In the genomic region with DNA sequence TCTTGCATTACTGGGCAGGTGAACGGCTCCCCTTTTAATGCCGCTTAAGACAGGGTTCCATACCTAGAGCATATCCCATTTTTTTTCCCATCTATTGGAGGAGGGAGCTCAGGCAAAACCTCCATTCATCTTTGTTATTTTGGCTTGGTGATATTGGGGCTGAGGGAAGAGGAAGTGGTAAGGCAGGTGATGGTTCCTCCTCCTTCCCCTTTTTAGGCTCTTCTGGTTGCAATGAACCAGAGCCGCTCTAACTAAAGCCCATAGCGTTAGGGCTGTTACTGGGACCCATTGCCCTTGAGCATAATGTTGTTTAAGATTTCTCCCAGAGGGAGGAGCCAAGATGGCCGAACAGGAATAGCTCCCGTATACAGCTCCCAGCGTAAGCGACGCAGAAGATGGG, we compare ENCODE assay signal across 18 cellular contexts. TPM values are rescaled to one million over a fixed set of nuclear protein-coding genes. Genes with fewer than 3 reads are reported as not detected.
A peak's percentile ranks its signal among the peaks of the same experiment; 100 is the strongest.
DNase-seq lines count a peak whose midpoint lies in the region; ATAC-seq and TF ChIP-seq lines count a peak whose summit lies in the region.
"Had no signal": no experiment of that assay in that cellular context is flagged by ENCODE, and none has a peak within 500 bp of the region (broad histone marks: within the 10 kb centered on the region; RNA-seq: fewer than 3 reads in every experiment).

No MANE protein-coding gene starts in this region.

- H3K36me3 ChIP-seq in A673 (ENCODE audit: insufficient read depth, low read length, poor library complexity, severe bottlenecking) (no peaks in the 10 kb centered on the region), HAP-1 (replicated peaks) (no peaks in the 10 kb centered on the region)
- H3K36me3 ChIP-seq: lower lobe of right lung, vagina had no signal

- TF ChIP-seq POLR2A in Raji (IDR thresholded peaks at IDR 0.05; ENCODE audit: insufficient read depth, low read depth, low read length) = peak; percentile 8; the same call in 1 of the 2 replicates

- intact Hi-C loops in A673 (cut with micrococcal nuclease; ENCODE audit: unreplicated experiment) = no loop called here

- no peak overlapping the region for H3K4me3 ChIP-seq in A673 (ENCODE audit: low read depth, low read length, poor library complexity, severe bottlenecking)
- no peak overlapping the region for H3K4me3 ChIP-seq in HAP-1
- H3K4me3 ChIP-seq: GM23338, lower lobe of right lung, vagina had no signal

- H3K27ac ChIP-seq in A673 (ENCODE audit: low read depth, low read length, poor library complexity, severe bottlenecking) = no peak overlapping the region
- H3K27ac ChIP-seq: lower lobe of right lung, vagina had no signal

- ATAC-seq in GM19397 (IDR thresholded peaks at IDR 0.05; ENCODE audit: unreplicated experiment) = peak; percentile 68
- ATAC-seq in HG03520 (IDR thresholded peaks at IDR 0.05; ENCODE audit: unreplicated experiment) = peak; percentile 71
- ATAC-seq in HG03025 (IDR thresholded peaks at IDR 0.05; ENCODE audit: low FRiP score, unreplicated experiment) = no peak
- ATAC-seq in HG03342 (IDR thresholded peaks at IDR 0.05; ENCODE audit: unreplicated experiment) = no peak
- ATAC-seq: GM23338, lower lobe of right lung had no signal

- POLR2A ChIA-PET in A673 (lab: Charles Lee; ENCODE audit: low non-redundant PET) = no interaction called here

- no peaks in the 10 kb centered on the region for H3K9me3 ChIP-seq in A673 (ENCODE audit: low read depth, low read length, poor library complexity, severe bottlenecking)
- no peaks in the 10 kb centered on the region for H3K9me3 ChIP-seq in HAP-1
- H3K9me3 ChIP-seq: lower lobe of right lung, vagina had no signal

- BruUV-seq in A673 (replicated peaks; lab: Mats Ljungman, UMichigan) = no TSS peak

- in situ Hi-C loops in HAP-1 (cut with MboI; ENCODE audit: low sequenced_read_pairs) = no loop called here

- H3K27me3 ChIP-seq in A673 (replicated peaks; ENCODE audit: insufficient read depth, low read depth, low read length, poor library complexity) (peaks cover 2% of the 10 kb centered on the region), HAP-1 (ENCODE audit: low read depth) (no peaks in the 10 kb centered on the region)
- H3K27me3 ChIP-seq: vagina had no signal

- no peak for TF ChIP-seq CTCF in A673 (conservative IDR thresholded peaks at IDR 0.05; ENCODE audit: low read depth, low read length)

- CTCF ChIA-PET in A673 (lab: Charles Lee) = no interaction called here

- H3K4me1 ChIP-seq in A673 (ENCODE audit: insufficient read depth, low read length, poor library complexity, severe bottlenecking) = no peaks in the 10 kb centered on the region
- H3K4me1 ChIP-seq in HAP-1 = no peaks in the 10 kb centered on the region
- H3K4me1 ChIP-seq: lower lobe of right lung, vagina had no signal

- DNase-seq in DMS153 treated with DMSO at 0.1 percent for 48 hours (lab: John Stamatoyannopoulos, UW; ENCODE audit: unreplicated experiment) (peak; percentile 58), A673 (ENCODE audit: low spot score) (no peak), HAP-1 (ENCODE audit: low spot score in 2 of 2) (no peak)
- DNase-seq: activated naive CD8-positive, alpha-beta T cell treated with anti-CD3 and anti-CD28 coated beads for 36 hours; cerebellar nuclear complex; hippocampal formation; lower lobe of right lung; NCI-H1048; NCI-H526; T-helper 2 cell had no signal

RNA-seq across cellular contexts. Expression of a gene that starts 21.1 kb away (rescaled TPM):
- total RNA-seq in A673 (2021) = not detected in 2 replicates
- total RNA-seq: epithelial cell of proximal tubule, GM23338 had no signal

RNA-seq across cellular contexts. Expression of a gene that starts 57.3 kb away (rescaled TPM):
- total RNA-seq in A673 (2021) = 68.1 and 87.4 TPM in 2 replicates

Comparison
In these comparisons a context has a peak if more than half of its experiments do, and no peak if none do; other contexts are left out.
1. ATAC-seq: peak in GM19397 (single experiment) and HG03520 (single experiment); none in HG03025 (single experiment) and HG03342 (single experiment).